In genomic region chr9:93119953-93120845, GRCh38 we compare ENCODE assay signal across 9 cellular contexts. TPM values are rescaled to one million over a fixed set of nuclear protein-coding genes. Genes with fewer than 3 reads are reported as not detected.
DNase-seq lines count a peak whose midpoint lies in the region; ATAC-seq, FAIRE-seq and TF ChIP-seq lines count a peak whose summit lies in the region.
"Had no signal": no experiment of that assay in that cellular context is flagged by ENCODE, and none has a peak within 500 bp of the region (broad histone marks: within the 10 kb centered on the region; RNA-seq: fewer than 3 reads in every experiment).

No MANE protein-coding gene starts in this region.

- H3K27me3 ChIP-seq in MG63 (no peaks in the 10 kb centered on the region), neuronal stem cell (ENCODE audit: control insufficient read depth in 3 of 3, insufficient read depth in 3 of 3, low read depth in 1 of 3, low read length in 3 of 3) (no peaks in the 10 kb centered on the region)

- POLR2A ChIA-PET in activated CD8-positive, alpha-beta T cell treated with anti-CD3 and anti-CD28 coated beads, Interleukin-2, amount 10 ng/mL, durations not matched to agents 7 days and 5 days (lab: Charles Lee): interaction anchor here (0.8 to 2.1 kb wide), 4 partner anchors 9 to 92 kb away, joined by 3 to 11 read pairs (median 5); partner anchors contain the start of gene NINJ1

- peak overlapping the region; percentile 78 for H3K9ac ChIP-seq in neuronal stem cell (ENCODE audit: low read depth, low read length, poor library complexity)

- no peak overlapping the region for H2BK5ac ChIP-seq in neuronal stem cell (ENCODE audit: low read length)

- 100% methylated on average over 1 of the region's 23 CpGs; no CpG with 5 or more reads in 1 of the 2 donors for WGBS in neuronal stem cell (ENCODE audit: extremely low coverage in 2 of 2, insufficient read length in 2 of 2, insufficient replicate concordance in 1 of 2), 2 donors

- CTCF ChIA-PET in activated CD8-positive, alpha-beta T cell treated with anti-CD3 and anti-CD28 coated beads, Interleukin-2, amount 10 ng/mL, durations not matched to agents 7 days and 5 days (lab: Charles Lee): interaction anchor here (0.8 to 5.1 kb wide), 15 partner anchors 9 to 446 kb away, joined by 3 to 57 read pairs (median 4); partner anchors contain the start of gene NINJ1

- peaks cover 0 to 5% of the 10 kb centered on the region in 2 donors for H3K4me1 ChIP-seq in neuronal stem cell (ENCODE audit: control insufficient read depth in 2 of 2, insufficient read depth in 1 of 2, low read depth in 1 of 2, low read length in 2 of 2)

- peaks cover 9% of the 10 kb centered on the region for H3K36me3 Mint-ChIP-seq in activated CD8-positive, alpha-beta T cell treated with anti-CD3 and anti-CD28 coated beads, Interleukin-2, amount 10 ng/mL, durations not matched to agents 7 days and 5 days (ENCODE audit: low read depth)

- no peak overlapping the region for H2AFZ ChIP-seq in neuronal stem cell (ENCODE audit: low read length)

- H4K91ac ChIP-seq in neuronal stem cell (ENCODE audit: low read depth, low read length, poor library complexity): no peak overlapping the region

- H3K36me3 ChIP-seq in MG63: peaks cover 6% of the 10 kb centered on the region
- H3K36me3 ChIP-seq in neuronal stem cell (replicated peaks in 1 of 2; ENCODE audit: control insufficient read depth in 2 of 2, insufficient read depth in 2 of 2, low read length in 2 of 2): peaks cover 8 to 11% of the 10 kb centered on the region in 2 donors

- ATAC-seq in activated CD8-positive, alpha-beta T cell treated with anti-CD3 and anti-CD28 coated beads, Interleukin-2, amount 10 ng/mL, durations not matched to agents 7 days and 5 days: peak; percentile 80

- H3K4me3 ChIP-seq in MG63: no peak overlapping the region
- H3K4me3 ChIP-seq in neuronal stem cell (ENCODE audit: low read length in 2 of 2): no peak overlapping the region

- H2BK15ac ChIP-seq in neuronal stem cell (ENCODE audit: low read length): no peak overlapping the region

- H2BK12ac ChIP-seq in neuronal stem cell (ENCODE audit: low read length): no peak overlapping the region

- no peak for TF ChIP-seq POLR2A in H54 (IDR thresholded peaks at IDR 0.05; ENCODE audit: low read depth, low read length)

- H2AK5ac ChIP-seq in neuronal stem cell (ENCODE audit: low read depth, low read length): no peak overlapping the region

- H3K4me3 Mint-ChIP-seq in activated CD8-positive, alpha-beta T cell treated with anti-CD3 and anti-CD28 coated beads, Interleukin-2, amount 10 ng/mL, durations not matched to agents 7 days and 5 days: no peak overlapping the region

- H2BK120ac ChIP-seq in neuronal stem cell (ENCODE audit: low read depth, low read length): no peak overlapping the region

- no peaks in the 10 kb centered on the region for H3K9me3 ChIP-seq in MG63
- H3K9me3 ChIP-seq in neuronal stem cell (replicated peaks in 1 of 2; ENCODE audit: control insufficient read depth in 2 of 2, insufficient read depth in 1 of 2, low read depth in 1 of 2, low read length in 2 of 2): no peaks in the 10 kb centered on the region

- H3K27ac Mint-ChIP-seq in activated CD8-positive, alpha-beta T cell treated with anti-CD3 and anti-CD28 coated beads, Interleukin-2, amount 10 ng/mL, durations not matched to agents 7 days and 5 days: peak overlapping the region; percentile 89

- H3K9me3 Mint-ChIP-seq in activated CD8-positive, alpha-beta T cell treated with anti-CD3 and anti-CD28 coated beads, Interleukin-2, amount 10 ng/mL, durations not matched to agents 7 days and 5 days (ENCODE audit: insufficient read depth): no peaks in the 10 kb centered on the region

- peak; percentile 99 for FAIRE-seq in H54 (lab: Jason Lieb, UNC)

- DNase-seq in NCI-H82 (lab: John Stamatoyannopoulos, UW) (peak; percentile 20), NCI-H82 treated with DMSO at 0.1 percent for 48 hours (lab: John Stamatoyannopoulos, UW; ENCODE audit: unreplicated experiment) (no peak), H54 (ENCODE audit: insufficient read length, low spot score) (peak; percentile 91), MG63 (peak; percentile 97), fibroblast of the conjunctiva (ENCODE audit: low read depth) (peak; percentile 89), neuronal stem cell (ENCODE audit: low spot score) (no peak), cerebellar nuclear complex (lab: John Stamatoyannopoulos, UW) (no peak)
- DNase-seq in activated CD8-positive, alpha-beta T cell treated with anti-CD3 and anti-CD28 coated beads, Interleukin-2, amount 10 ng/mL, durations not matched to agents 7 days and 5 days: peak; percentile 68

- H3K27me3 Mint-ChIP-seq in activated CD8-positive, alpha-beta T cell treated with anti-CD3 and anti-CD28 coated beads, Interleukin-2, amount 10 ng/mL, durations not matched to agents 7 days and 5 days (ENCODE audit: low read depth): no peaks in the 10 kb centered on the region

- H3K18ac ChIP-seq in neuronal stem cell (ENCODE audit: low read length): peak overlapping the region; percentile 31

- H3K4me1 Mint-ChIP-seq in activated CD8-positive, alpha-beta T cell treated with anti-CD3 and anti-CD28 coated beads, Interleukin-2, amount 10 ng/mL, durations not matched to agents 7 days and 5 days (ENCODE audit: low read depth): peaks cover 23% of the 10 kb centered on the region

- no peaks in the 10 kb centered on the region for H3K79me1 ChIP-seq in neuronal stem cell (ENCODE audit: low read depth, low read length)

- no peak overlapping the region for H3K27ac ChIP-seq in neuronal stem cell (replicated peaks; ENCODE audit: low read length)
- H3K27ac ChIP-seq: C4-2B had no signal

- no peak overlapping the region for H3K23ac ChIP-seq in neuronal stem cell (ENCODE audit: low read depth, low read length, poor library complexity)

- H3K14ac ChIP-seq in neuronal stem cell (ENCODE audit: low read length): peak overlapping the region; percentile 57

- H3K4ac ChIP-seq in neuronal stem cell (ENCODE audit: low read length): peak overlapping the region; percentile 12

- no peak overlapping the region for H3K4me2 ChIP-seq in neuronal stem cell (ENCODE audit: insufficient read depth, low read length, poor library complexity, severe bottlenecking)

- H4K8ac ChIP-seq in neuronal stem cell (ENCODE audit: low read depth, low read length): no peak overlapping the region

RNA-seq across cellular contexts. Expression of gene NINJ1, which starts 13.9 kb away (rescaled TPM):
- total RNA-seq in MG63 (2014; rRNA removed; shearing (Covaris generic); ENCODE audit: low replicate concordance): 22.5 and 71.0 TPM in 2 replicates
- total RNA-seq in activated CD8-positive, alpha-beta T cell treated with anti-CD3 and anti-CD28 coated beads, Interleukin-2, amount 10 ng/mL, durations not matched to agents 7 days and 5 days: 10 to 100 TPM; 20.8 to 21.1 TPM
- 36.0 TPM for polyA plus RNA-seq in neuronal stem cell (2013, experiment 1 of 2)
- 35.7 TPM for polyA plus RNA-seq in neuronal stem cell (2013, experiment 2 of 2)

RNA-seq across cellular contexts. Expression of gene CARD19, which starts 24.2 kb away (rescaled TPM):
- total RNA-seq in MG63 (2014; rRNA removed; shearing (Covaris generic); ENCODE audit: low replicate concordance): 77.4 and 103 TPM in 2 replicates
- 10 to 100 TPM; 51.7 to 55.4 TPM for total RNA-seq in activated CD8-positive, alpha-beta T cell treated with anti-CD3 and anti-CD28 coated beads, Interleukin-2, amount 10 ng/mL, durations not matched to agents 7 days and 5 days
- polyA plus RNA-seq in neuronal stem cell (2013, experiment 1 of 2): 23.2 TPM
- 20.4 TPM for polyA plus RNA-seq in neuronal stem cell (2013, experiment 2 of 2)

Comparison
In these comparisons a context has a peak if more than half of its experiments do, and no peak if none do; other contexts are left out.
1. DNase-seq: peak in NCI-H82 (single experiment), H54 (single experiment), MG63 (single experiment), activated CD8-positive, alpha-beta T cell treated with anti-CD3 and anti-CD28 coated beads, Interleukin-2, amount 10 ng/mL, durations not matched to agents 7 days and 5 days (single experiment) and fibroblast of the conjunctiva (single experiment); none in NCI-H82 treated with DMSO at 0.1 percent for 48 hours (single experiment), neuronal stem cell (single experiment) and cerebellar nuclear complex (0 of 2).